Comparison of ENCODE assay signal across 2 cellular contexts in the genomic region with DNA sequence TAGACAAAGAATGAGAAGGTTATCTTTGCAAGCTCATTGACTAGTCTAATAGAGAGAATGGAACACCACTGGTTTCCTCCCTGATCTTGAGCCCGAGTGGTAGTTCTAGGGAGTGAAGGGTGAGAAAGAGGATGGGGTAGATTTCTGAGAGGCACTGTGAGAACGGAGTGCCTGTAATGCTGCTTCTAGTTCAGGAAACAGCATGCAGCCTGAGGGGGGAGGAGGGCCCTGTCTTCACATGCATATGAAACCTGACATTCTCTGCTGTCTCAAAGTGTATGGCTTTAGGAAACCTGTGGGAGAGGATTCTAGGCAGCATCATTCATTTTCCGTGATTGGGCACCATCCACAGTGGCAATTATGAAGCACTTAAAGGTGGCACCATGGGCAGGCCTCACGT.
TF ChIP-seq lines count a peak whose summit lies in the region.

No MANE protein-coding gene starts in this region.

TF ChIP-seq in IMR-90, 13 proteins besides CTCF, POLR2A, EP300 and RAD21:
- TF ChIP-seq, protein P1, sequence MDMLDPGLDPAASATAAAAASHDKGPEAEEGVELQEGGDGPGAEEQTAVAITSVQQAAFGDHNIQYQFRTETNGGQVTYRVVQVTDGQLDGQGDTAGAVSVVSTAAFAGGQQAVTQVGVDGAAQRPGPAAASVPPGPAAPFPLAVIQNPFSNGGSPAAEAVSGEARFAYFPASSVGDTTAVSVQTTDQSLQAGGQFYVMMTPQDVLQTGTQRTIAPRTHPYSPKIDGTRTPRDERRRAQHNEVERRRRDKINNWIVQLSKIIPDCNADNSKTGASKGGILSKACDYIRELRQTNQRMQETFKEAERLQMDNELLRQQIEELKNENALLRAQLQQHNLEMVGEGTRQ (IDR thresholded peaks at IDR 0.05; ENCODE audit: low read depth, low read length) = no peak
- TF ChIP-seq MXI1 (IDR thresholded peaks at IDR 0.05; ENCODE audit: borderline replicate concordance, low read depth, low read length) (no peak), RCOR1 (IDR thresholded peaks at IDR 0.05; ENCODE audit: insufficient replicate concordance, low read length) (no peak), FOS (IDR thresholded peaks at IDR 0.05; ENCODE audit: low read depth, low read length) (no peak), CHD1 (IDR thresholded peaks at IDR 0.05; ENCODE audit: low read depth, low read length) (no peak), RFX5 (IDR thresholded peaks at IDR 0.05; ENCODE audit: low read depth, low read length) (no peak), SMC3 (IDR thresholded peaks at IDR 0.05; ENCODE audit: low read depth, low read length) (no peak), MAFK (IDR thresholded peaks at IDR 0.05; ENCODE audit: low read depth, low read length) (no peak), NFE2L2 (IDR thresholded peaks at IDR 0.05; ENCODE audit: low read depth, low read length) (no peak), CEBPB (IDR thresholded peaks at IDR 0.05; ENCODE audit: low read depth, low read length) (no peak), BHLHE40 (IDR thresholded peaks at IDR 0.05; ENCODE audit: low read depth, low read length) (no peak), MAZ (IDR thresholded peaks at IDR 0.05; ENCODE audit: borderline replicate concordance, low read depth, low read length) (no peak)
- TF ChIP-seq, protein P2, sequence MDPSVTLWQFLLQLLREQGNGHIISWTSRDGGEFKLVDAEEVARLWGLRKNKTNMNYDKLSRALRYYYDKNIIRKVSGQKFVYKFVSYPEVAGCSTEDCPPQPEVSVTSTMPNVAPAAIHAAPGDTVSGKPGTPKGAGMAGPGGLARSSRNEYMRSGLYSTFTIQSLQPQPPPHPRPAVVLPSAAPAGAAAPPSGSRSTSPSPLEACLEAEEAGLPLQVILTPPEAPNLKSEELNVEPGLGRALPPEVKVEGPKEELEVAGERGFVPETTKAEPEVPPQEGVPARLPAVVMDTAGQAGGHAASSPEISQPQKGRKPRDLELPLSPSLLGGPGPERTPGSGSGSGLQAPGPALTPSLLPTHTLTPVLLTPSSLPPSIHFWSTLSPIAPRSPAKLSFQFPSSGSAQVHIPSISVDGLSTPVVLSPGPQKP (IDR thresholded peaks at IDR 0.05; ENCODE audit: borderline replicate concordance, low read depth, low read length) = no peak

TF ChIP-seq in H1, 55 proteins besides CTCF, POLR2A, EP300 and RAD21:
- TF ChIP-seq POU5F1 (IDR thresholded peaks at IDR 0.05; ENCODE audit: low read depth, low read length) (no peak), RNF2 (IDR thresholded peaks at IDR 0.05; ENCODE audit: borderline replicate concordance, low read depth, low read length, missing control alignments, poor library complexity, severe bottlenecking) (no peak), TEAD4 (IDR thresholded peaks at IDR 0.05; ENCODE audit: low read depth, low read length) (no peak), BRCA1 (IDR thresholded peaks at IDR 0.05; ENCODE audit: low read depth, low read length) (no peak), EGR1 (IDR thresholded peaks at IDR 0.05; ENCODE audit: borderline replicate concordance, low read depth, low read length) (no peak), KDM1A (IDR thresholded peaks at IDR 0.05; ENCODE audit: borderline replicate concordance, low read length) (no peak), HDAC6 (IDR thresholded peaks at IDR 0.05; ENCODE audit: low read depth, low read length) (no peak), CBX8 (IDR thresholded peaks at IDR 0.05; ENCODE audit: borderline replicate concordance, low read depth, low read length) (no peak), CEBPB (IDR thresholded peaks at IDR 0.05; ENCODE audit: low read depth, low read length) (no peak), CREB1 (IDR thresholded peaks at IDR 0.05) (no peak), HDAC2 (IDR thresholded peaks at IDR 0.05; ENCODE audit: borderline replicate concordance in 1 of 2, low read depth in 2 of 2, low read length in 2 of 2) (no peak), TCF12 (IDR thresholded peaks at IDR 0.05; ENCODE audit: low read depth, low read length) (no peak), BACH1 (IDR thresholded peaks at IDR 0.05; ENCODE audit: low read length) (no peak), SP1 (IDR thresholded peaks at IDR 0.05; ENCODE audit: low read depth, low read length) (no peak), KDM4A (IDR thresholded peaks at IDR 0.05; ENCODE audit: low read depth, low read length, severe bottlenecking) (no peak), SIRT6 (IDR thresholded peaks at IDR 0.05; ENCODE audit: low read length) (no peak), GABPA (IDR thresholded peaks at IDR 0.05; ENCODE audit: borderline replicate concordance, insufficient read depth, low read length) (no peak), GTF2F1 (IDR thresholded peaks at IDR 0.05; ENCODE audit: borderline replicate concordance, low read depth, low read length) (no peak)
- TF ChIP-seq, protein P3, sequence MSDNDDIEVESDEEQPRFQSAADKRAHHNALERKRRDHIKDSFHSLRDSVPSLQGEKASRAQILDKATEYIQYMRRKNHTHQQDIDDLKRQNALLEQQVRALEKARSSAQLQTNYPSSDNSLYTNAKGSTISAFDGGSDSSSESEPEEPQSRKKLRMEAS (IDR thresholded peaks at IDR 0.05) = no peak
- TF ChIP-seq, protein P4, sequence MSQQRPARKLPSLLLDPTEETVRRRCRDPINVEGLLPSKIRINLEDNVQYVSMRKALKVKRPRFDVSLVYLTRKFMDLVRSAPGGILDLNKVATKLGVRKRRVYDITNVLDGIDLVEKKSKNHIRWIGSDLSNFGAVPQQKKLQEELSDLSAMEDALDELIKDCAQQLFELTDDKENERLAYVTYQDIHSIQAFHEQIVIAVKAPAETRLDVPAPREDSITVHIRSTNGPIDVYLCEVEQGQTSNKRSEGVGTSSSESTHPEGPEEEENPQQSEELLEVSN (IDR thresholded peaks at IDR 0.05) = no peak
